In the genomic region with DNA sequence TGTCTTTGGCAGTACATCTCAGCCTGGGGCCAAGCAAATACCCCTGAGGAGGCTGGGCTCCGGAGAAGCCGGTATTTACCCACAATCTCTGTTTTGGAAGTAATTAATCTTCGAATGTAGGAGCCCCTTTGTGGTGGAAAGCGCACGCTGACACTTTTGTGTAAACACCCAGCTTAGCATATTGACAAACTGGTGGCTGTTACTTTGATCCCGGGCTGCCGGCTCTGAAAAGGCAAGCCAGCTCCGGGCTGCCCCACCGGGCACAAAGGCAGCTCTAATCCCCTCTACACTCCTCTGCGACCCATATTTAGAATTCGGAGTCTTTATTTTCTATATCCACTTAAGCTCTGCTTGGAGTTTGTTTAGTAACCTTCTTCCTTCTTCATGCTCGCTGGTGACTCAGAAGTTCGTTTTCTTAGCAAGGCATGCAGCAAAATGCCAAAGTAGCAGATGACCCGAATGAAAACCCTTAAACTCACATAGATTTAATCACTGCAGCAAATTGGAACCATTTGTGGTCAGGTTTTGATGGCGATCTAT, we compare ENCODE assay signal across 12 cellular contexts.
DNase-seq lines count a peak whose midpoint lies in the region; ATAC-seq and TF ChIP-seq lines count a peak whose summit lies in the region.
"Had no signal": no experiment of that assay in that cellular context is flagged by ENCODE, and none has a peak within 500 bp of the region (broad histone marks: within the 10 kb centered on the region; RNA-seq: fewer than 3 reads in every experiment).

No MANE protein-coding gene starts in this region.

- H3K27me3 ChIP-seq in DND-41 (ENCODE audit: insufficient read depth, low read length, poor library complexity) (no peaks in the 10 kb centered on the region), parathyroid adenoma (ENCODE audit: control insufficient read depth, insufficient read depth, low read length) (no peaks in the 10 kb centered on the region), dorsolateral prefrontal cortex (peaks cover 0 to 47% (median 21%) of the 10 kb centered on the region in 45 donors)

- no peak for TF ChIP-seq CTCF in DND-41 (IDR thresholded peaks at IDR 0.05; ENCODE audit: borderline replicate concordance, extremely low read depth, low read length, poor library complexity, severe bottlenecking)
- TF ChIP-seq CTCF in parathyroid adenoma (IDR thresholded peaks at IDR 0.05), result no peak
- no peak for TF ChIP-seq CTCF in dorsolateral prefrontal cortex (IDR thresholded peaks at IDR 0.05 in 54 of 56, conservative IDR thresholded peaks at IDR 0.05 in 2 of 56; ENCODE audit: low read depth in 1 of 56, partially characterized antibody in 56 of 56)

- DNase-seq in DND-41 (no peak), NCI-H69 (lab: John Stamatoyannopoulos, UW) (peak; percentile 15), epidermal melanocyte (ENCODE audit: insufficient read length, low spot score) (peak; percentile 50), NCI-H2081 treated with DMSO at 0.1 percent for 48 hours (lab: John Stamatoyannopoulos, UW) (no peak), NCI-H1092 (lab: John Stamatoyannopoulos, UW) (no peak), NCI-H82 (lab: John Stamatoyannopoulos, UW) (no peak), dorsolateral prefrontal cortex (no peak)
- DNase-seq: activated CD4-positive, alpha-beta T cell treated with anti-CD3 and anti-CD28 coated beads for 1 hour; Calu3; hippocampal formation; NCI-H345 had no signal

- H4K20me1 ChIP-seq in DND-41 (ENCODE audit: insufficient read depth, low read length), result no peaks in the 10 kb centered on the region

- H2AFZ ChIP-seq in DND-41 (ENCODE audit: low read depth, low read length), result no peak overlapping the region
- H2AFZ ChIP-seq in parathyroid adenoma, result peak overlapping the region; percentile 9

- H3K9me3 ChIP-seq in DND-41 (ENCODE audit: insufficient read depth, low read length, severe bottlenecking) (peaks cover 5% of the 10 kb centered on the region), parathyroid adenoma (ENCODE audit: control insufficient read depth, low read length) (no peaks in the 10 kb centered on the region)

- intact Hi-C loops in dorsolateral prefrontal cortex (cut with DNase I), result no loop called here

- ATAC-seq in DND-41 (ENCODE audit: insufficient read depth, low read depth), result no peak

- H3K4me1 ChIP-seq in DND-41 (ENCODE audit: insufficient read depth, low read length) (peaks cover 22% of the 10 kb centered on the region), parathyroid adenoma (peaks cover 20% of the 10 kb centered on the region)

- H3K9ac ChIP-seq in DND-41 (ENCODE audit: low read depth, low read length), result no peak overlapping the region
- H3K9ac ChIP-seq in parathyroid adenoma, result no peak overlapping the region

- no peak overlapping the region for H3K4me3 ChIP-seq in DND-41 (ENCODE audit: low read depth in 1 of 2, low read length in 2 of 2)
- no peak overlapping the region for H3K4me3 ChIP-seq in parathyroid adenoma (ENCODE audit: low read depth, low read length)
- H3K4me3 ChIP-seq in dorsolateral prefrontal cortex, result no peak overlapping the region

- H3K27ac ChIP-seq in DND-41 (ENCODE audit: low read length) (0 out of 2 replicates have a peak overlapping the region, but pooled peaks have one; percentile 43), parathyroid adenoma (no peak overlapping the region), dorsolateral prefrontal cortex (no peak overlapping the region)

- H3K4me2 ChIP-seq in DND-41 (ENCODE audit: insufficient read depth, low read length) (peak overlapping the region; percentile 36; the same call in 1 of the 2 replicates), parathyroid adenoma (ENCODE audit: low read length) (no peak overlapping the region)

- H3K36me3 ChIP-seq in DND-41 (ENCODE audit: insufficient read depth, low read length) (no peaks in the 10 kb centered on the region), parathyroid adenoma (ENCODE audit: control insufficient read depth, insufficient read depth, low read length) (no peaks in the 10 kb centered on the region)

- H3K79me2 ChIP-seq in DND-41 (ENCODE audit: insufficient read depth, low read length) (no peaks in the 10 kb centered on the region), parathyroid adenoma (no peaks in the 10 kb centered on the region)

Comparison
In these comparisons a context has a peak if more than half of its experiments do, and no peak if none do; other contexts are left out.
1. DNase-seq: peak in NCI-H69 (single experiment) and epidermal melanocyte (single experiment); none in DND-41 (single experiment), NCI-H2081 treated with DMSO at 0.1 percent for 48 hours (single experiment), NCI-H1092 (single experiment), NCI-H82 (single experiment) and dorsolateral prefrontal cortex (0 of 10).